In genomic region chr9:2022560-2022959, GRCh38 we compare ENCODE assay signal across 15 cellular contexts. TPM values are rescaled to one million over a fixed set of nuclear protein-coding genes. Genes with fewer than 3 reads are reported as not detected.
DNase-seq lines count a peak whose midpoint lies in the region; ATAC-seq and TF ChIP-seq lines count a peak whose summit lies in the region.
"Had no signal": no experiment of that assay in that cellular context is flagged by ENCODE, and none has a peak within 500 bp of the region (broad histone marks: within the 10 kb centered on the region; RNA-seq: fewer than 3 reads in every experiment).

No MANE protein-coding gene starts in this region.

- H3K4me1 ChIP-seq in Peyer's patch = peaks cover 0 to 55% (median 6%) of the 10 kb centered on the region in 4 donors
- H3K4me1 ChIP-seq in effector memory CD4-positive, alpha-beta T cell (ENCODE audit: control insufficient read depth, insufficient read depth, low read length, poor library complexity, severe bottlenecking) = peaks cover 72% of the 10 kb centered on the region

- H3K27me3 Mint-ChIP-seq in activated T-cell treated with anti-CD3 and anti-CD28 coated beads, Interleukin-2, amount 50 U/mL, for 72 hours (ENCODE audit: low read depth) = no peaks in the 10 kb centered on the region
- H3K27me3 Mint-ChIP-seq in stimulated activated naive CD8-positive, alpha-beta T cell treated with anti-CD3 and anti-CD28 coated beads, Interleukin-15, amount 100 ng/mL, for 72 hours = no peaks in the 10 kb centered on the region

- peak overlapping the region; percentile 97 for H3K27ac Mint-ChIP-seq in activated T-cell treated with anti-CD3 and anti-CD28 coated beads, Interleukin-2, amount 50 U/mL, for 72 hours
- peak overlapping the region in 1 of 2 donors; percentile 54 for H3K27ac Mint-ChIP-seq in stimulated activated naive CD8-positive, alpha-beta T cell treated with anti-CD3 and anti-CD28 coated beads, Interleukin-15, amount 100 ng/mL, for 72 hours

- H3K27ac ChIP-seq in Peyer's patch = peak overlapping the region in 3 of 4 donors; percentile 3 to 54 (median 26)
- peak overlapping the region; percentile 50 for H3K27ac ChIP-seq in effector memory CD4-positive, alpha-beta T cell (ENCODE audit: insufficient read depth, low read length, poor library complexity, severe bottlenecking)

- peak overlapping the region; percentile 75 to 95 for H3K4me3 Mint-ChIP-seq in activated T-cell treated with anti-CD3 and anti-CD28 coated beads, Interleukin-2, amount 50 U/mL, for 72 hours
- peak overlapping the region; percentile 66 to 76 for H3K4me3 Mint-ChIP-seq in stimulated activated naive CD8-positive, alpha-beta T cell treated with anti-CD3 and anti-CD28 coated beads, Interleukin-15, amount 100 ng/mL, for 72 hours

- H3K4me3 ChIP-seq in Peyer's patch = no peak overlapping the region
- H3K4me3 ChIP-seq in effector memory CD4-positive, alpha-beta T cell (ENCODE audit: insufficient read depth, low read depth, low read length, poor library complexity, severe bottlenecking) = no peak overlapping the region

- H3K36me3 Mint-ChIP-seq in activated T-cell treated with anti-CD3 and anti-CD28 coated beads, Interleukin-2, amount 50 U/mL, for 72 hours (ENCODE audit: insufficient read depth in 2 of 2) = peaks cover 0 to 6% of the 10 kb centered on the region in 2 donors

- TF ChIP-seq CTCF in Peyer's patch (IDR thresholded peaks at IDR 0.05) = no peak

- no peaks in the 10 kb centered on the region for H3K36me3 ChIP-seq in Peyer's patch
- no peaks in the 10 kb centered on the region for H3K36me3 ChIP-seq in effector memory CD4-positive, alpha-beta T cell (ENCODE audit: control insufficient read depth, insufficient read depth, low read length)
- H3K36me3 ChIP-seq: thoracic aorta had no signal

- no peaks in the 10 kb centered on the region for H3K27me3 ChIP-seq in Peyer's patch
- no peaks in the 10 kb centered on the region for H3K27me3 ChIP-seq in effector memory CD4-positive, alpha-beta T cell (replicated peaks; ENCODE audit: control insufficient read depth, insufficient read depth, low read length, poor library complexity, severe bottlenecking)

- H3K4me1 Mint-ChIP-seq in activated T-cell treated with anti-CD3 and anti-CD28 coated beads, Interleukin-2, amount 50 U/mL, for 72 hours (ENCODE audit: low read depth) = peaks cover 89% of the 10 kb centered on the region
- H3K4me1 Mint-ChIP-seq in stimulated activated naive CD8-positive, alpha-beta T cell treated with anti-CD3 and anti-CD28 coated beads, Interleukin-15, amount 100 ng/mL, for 72 hours = peaks cover 84% of the 10 kb centered on the region

- peak; percentile 36 to 46 for ATAC-seq in activated T-cell treated with anti-CD3 and anti-CD28 coated beads, Interleukin-2, amount 50 U/mL, for 72 hours (replicated peaks in 1 of 2)
- ATAC-seq in stimulated activated naive CD8-positive, alpha-beta T cell treated with anti-CD3 and anti-CD28 coated beads, Interleukin-15, amount 100 ng/mL, for 72 hours = no peak
- no peak for ATAC-seq in GM18502 (IDR thresholded peaks at IDR 0.05; ENCODE audit: poor library complexity, unreplicated experiment)

- no peaks in the 10 kb centered on the region for H3K9me3 ChIP-seq in Peyer's patch
- H3K9me3 ChIP-seq in effector memory CD4-positive, alpha-beta T cell (ENCODE audit: control insufficient read depth, low read length) = no peaks in the 10 kb centered on the region
- H3K9me3 ChIP-seq: thoracic aorta had no signal

- no peaks in the 10 kb centered on the region for H3K9me3 Mint-ChIP-seq in activated T-cell treated with anti-CD3 and anti-CD28 coated beads, Interleukin-2, amount 50 U/mL, for 72 hours
- H3K9me3 Mint-ChIP-seq in stimulated activated naive CD8-positive, alpha-beta T cell treated with anti-CD3 and anti-CD28 coated beads, Interleukin-15, amount 100 ng/mL, for 72 hours = no peaks in the 10 kb centered on the region

- TF ChIP-seq POLR2A in Peyer's patch (IDR thresholded peaks at IDR 0.05) = no peak

- no peak for DNase-seq in activated T-cell treated with anti-CD3 and anti-CD28 coated beads, Interleukin-2, amount 50 U/mL, for 72 hours
- no peak for DNase-seq in activated T-cell treated with anti-CD3 and anti-CD28 coated beads, Interleukin-2, amount 50 U/mL, for 1 hour
- DNase-seq in Peyer's patch = no peak
- no peak for DNase-seq in effector memory CD4-positive, alpha-beta T cell
- DNase-seq in stimulated activated naive CD8-positive, alpha-beta T cell treated with anti-CD3 and anti-CD28 coated beads, Interleukin-15, amount 100 ng/mL, for 72 hours = no peak
- DNase-seq in epidermal melanocyte (ENCODE audit: insufficient read length, low spot score) = no peak
- no peak for DNase-seq in glomerular visceral epithelial cell (ENCODE audit: extremely low spot score)
- DNase-seq: amniotic stem cell; DMS79; mesenchymal stem cell; NCI-H1105; NCI-H524; stimulated activated CD4-positive, alpha-beta T cell treated with anti-CD3 and anti-CD28 coated beads, Interleukin-4, amount 100 ng/mL, for 4 hours had no signal

RNA-seq across cellular contexts. Expression of gene SMARCA2, which starts 7.4 kb away (rescaled TPM):
- total RNA-seq in activated T-cell treated with anti-CD3 and anti-CD28 coated beads, Interleukin-2, amount 50 U/mL, for 72 hours = 100 to 1,000 TPM; 117 to 120 TPM
- total RNA-seq in Peyer's patch = 100 to 1,000 TPM in 3 of 4 donors, 10 to 100 TPM in 1; 93.7 to 297 (median 113) TPM

Comparison
In these comparisons a context has a peak if more than half of its experiments do, and no peak if none do; other contexts are left out.
1. ATAC-seq: peak in activated T-cell treated with anti-CD3 and anti-CD28 coated beads, Interleukin-2, amount 50 U/mL, for 72 hours (2 of 2); none in stimulated activated naive CD8-positive, alpha-beta T cell treated with anti-CD3 and anti-CD28 coated beads, Interleukin-15, amount 100 ng/mL, for 72 hours (single experiment) and GM18502 (single experiment).